ENCODE assay signal across 1 cellular context in the genomic region with DNA sequence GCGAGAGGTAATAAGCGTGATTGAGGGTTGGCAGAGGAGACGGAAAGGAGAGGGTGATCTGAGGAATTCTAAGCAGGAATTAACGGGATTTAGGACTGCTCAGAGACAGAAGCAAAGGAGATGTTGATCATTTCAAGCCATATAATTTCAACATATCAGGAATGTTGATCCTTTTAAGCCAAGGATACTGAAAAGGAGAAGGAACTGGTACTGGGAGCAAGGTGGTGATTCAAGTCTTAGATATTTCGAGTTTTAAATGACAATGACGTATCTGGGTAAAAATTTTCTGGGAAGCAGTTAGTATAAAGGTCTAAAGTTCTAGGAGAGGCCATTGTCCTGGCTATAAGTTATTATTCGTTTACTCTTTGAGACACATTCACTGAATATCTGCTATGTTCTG.
TF ChIP-seq lines count a peak whose summit lies in the region.

No MANE protein-coding gene starts in this region.

TF ChIP-seq in WTC11, 78 proteins besides CTCF, POLR2A, EP300 and RAD21 (continued from another document):
- TF ChIP-seq, protein P1, sequence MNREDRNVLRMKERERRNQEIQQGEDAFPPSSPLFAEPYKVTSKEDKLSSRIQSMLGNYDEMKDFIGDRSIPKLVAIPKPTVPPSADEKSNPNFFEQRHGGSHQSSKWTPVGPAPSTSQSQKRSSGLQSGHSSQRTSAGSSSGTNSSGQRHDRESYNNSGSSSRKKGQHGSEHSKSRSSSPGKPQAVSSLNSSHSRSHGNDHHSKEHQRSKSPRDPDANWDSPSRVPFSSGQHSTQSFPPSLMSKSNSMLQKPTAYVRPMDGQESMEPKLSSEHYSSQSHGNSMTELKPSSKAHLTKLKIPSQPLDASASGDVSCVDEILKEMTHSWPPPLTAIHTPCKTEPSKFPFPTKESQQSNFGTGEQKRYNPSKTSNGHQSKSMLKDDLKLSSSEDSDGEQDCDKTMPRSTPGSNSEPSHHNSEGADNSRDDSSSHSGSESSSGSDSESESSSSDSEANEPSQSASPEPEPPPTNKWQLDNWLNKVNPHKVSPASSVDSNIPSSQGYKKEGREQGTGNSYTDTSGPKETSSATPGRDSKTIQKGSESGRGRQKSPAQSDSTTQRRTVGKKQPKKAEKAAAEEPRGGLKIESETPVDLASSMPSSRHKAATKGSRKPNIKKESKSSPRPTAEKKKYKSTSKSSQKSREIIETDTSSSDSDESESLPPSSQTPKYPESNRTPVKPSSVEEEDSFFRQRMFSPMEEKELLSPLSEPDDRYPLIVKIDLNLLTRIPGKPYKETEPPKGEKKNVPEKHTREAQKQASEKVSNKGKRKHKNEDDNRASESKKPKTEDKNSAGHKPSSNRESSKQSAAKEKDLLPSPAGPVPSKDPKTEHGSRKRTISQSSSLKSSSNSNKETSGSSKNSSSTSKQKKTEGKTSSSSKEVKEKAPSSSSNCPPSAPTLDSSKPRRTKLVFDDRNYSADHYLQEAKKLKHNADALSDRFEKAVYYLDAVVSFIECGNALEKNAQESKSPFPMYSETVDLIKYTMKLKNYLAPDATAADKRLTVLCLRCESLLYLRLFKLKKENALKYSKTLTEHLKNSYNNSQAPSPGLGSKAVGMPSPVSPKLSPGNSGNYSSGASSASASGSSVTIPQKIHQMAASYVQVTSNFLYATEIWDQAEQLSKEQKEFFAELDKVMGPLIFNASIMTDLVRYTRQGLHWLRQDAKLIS (CRISPR knock-in tag; IDR thresholded peaks at IDR 0.05; ENCODE audit: borderline replicate concordance) = no peak
- TF ChIP-seq SOX15 (CRISPR knock-in tag; IDR thresholded peaks at IDR 0.05) (no peak), ZBTB21 (CRISPR knock-in tag; IDR thresholded peaks at IDR 0.05; ENCODE audit: borderline replicate concordance) (no peak), CBFB (CRISPR knock-in tag; IDR thresholded peaks at IDR 0.05; ENCODE audit: low read depth) (no peak)
